Comparison of ENCODE assay signal across 2 cellular contexts in the genomic region with DNA sequence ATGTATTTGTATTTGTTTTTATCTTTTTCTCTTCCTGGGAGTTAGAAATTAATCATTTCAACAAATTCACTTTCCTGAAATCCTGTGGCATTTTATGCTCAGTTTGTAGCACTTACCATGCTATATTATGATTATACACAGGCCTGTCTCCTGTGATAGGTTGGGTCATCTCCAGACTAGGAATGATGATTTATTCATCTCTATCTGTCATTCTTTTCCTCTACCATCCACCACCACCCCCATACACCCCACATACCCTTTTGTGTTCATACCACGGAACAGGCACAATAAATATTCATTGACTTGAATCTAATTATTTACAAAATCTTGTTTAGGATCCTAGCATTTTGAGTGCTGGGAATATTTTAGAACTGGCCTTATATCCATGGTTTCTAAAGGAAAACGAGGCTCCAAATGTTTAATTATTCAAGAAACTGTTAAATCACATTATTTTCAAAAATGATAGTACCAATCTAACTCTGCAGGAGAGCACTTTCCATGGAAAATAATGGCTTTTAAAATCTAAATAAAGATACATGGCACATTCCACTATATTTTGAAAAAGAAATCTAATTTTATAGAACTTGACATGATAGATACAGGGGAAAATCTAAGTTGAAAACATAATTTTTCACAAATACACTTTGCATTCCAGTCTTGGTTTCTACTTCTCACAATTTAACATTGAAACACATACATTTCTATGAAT.
A peak's percentile ranks its signal among the peaks of the same experiment; 100 is the strongest.
TF ChIP-seq lines count a peak whose summit lies in the region.

No MANE protein-coding gene starts in this region.

TF ChIP-seq in SK-N-SH, 30 proteins besides CTCF, POLR2A, EP300 and RAD21:
- TF ChIP-seq, protein P1, sequence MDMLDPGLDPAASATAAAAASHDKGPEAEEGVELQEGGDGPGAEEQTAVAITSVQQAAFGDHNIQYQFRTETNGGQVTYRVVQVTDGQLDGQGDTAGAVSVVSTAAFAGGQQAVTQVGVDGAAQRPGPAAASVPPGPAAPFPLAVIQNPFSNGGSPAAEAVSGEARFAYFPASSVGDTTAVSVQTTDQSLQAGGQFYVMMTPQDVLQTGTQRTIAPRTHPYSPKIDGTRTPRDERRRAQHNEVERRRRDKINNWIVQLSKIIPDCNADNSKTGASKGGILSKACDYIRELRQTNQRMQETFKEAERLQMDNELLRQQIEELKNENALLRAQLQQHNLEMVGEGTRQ (IDR thresholded peaks at IDR 0.05; ENCODE audit: borderline replicate concordance, low read depth, low read length) = no peak
- TF ChIP-seq, protein P2, sequence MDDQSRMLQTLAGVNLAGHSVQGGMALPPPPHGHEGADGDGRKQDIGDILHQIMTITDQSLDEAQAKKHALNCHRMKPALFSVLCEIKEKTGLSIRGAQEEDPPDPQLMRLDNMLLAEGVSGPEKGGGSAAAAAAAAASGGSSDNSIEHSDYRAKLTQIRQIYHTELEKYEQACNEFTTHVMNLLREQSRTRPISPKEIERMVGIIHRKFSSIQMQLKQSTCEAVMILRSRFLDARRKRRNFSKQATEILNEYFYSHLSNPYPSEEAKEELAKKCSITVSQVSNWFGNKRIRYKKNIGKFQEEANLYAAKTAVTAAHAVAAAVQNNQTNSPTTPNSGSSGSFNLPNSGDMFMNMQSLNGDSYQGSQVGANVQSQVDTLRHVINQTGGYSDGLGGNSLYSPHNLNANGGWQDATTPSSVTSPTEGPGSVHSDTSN (IDR thresholded peaks at IDR 0.05) = 0 out of 2 replicates have a peak, but pooled peaks have one; percentile 4

TF ChIP-seq in neural cell, 6 proteins besides CTCF, POLR2A, EP300 and RAD21:
- TF ChIP-seq SMC3 (conservative IDR thresholded peaks at IDR 0.05; ENCODE audit: poor library complexity) (no peak), REST (IDR thresholded peaks at IDR 0.05; ENCODE audit: borderline replicate concordance) (no peak), POLR2AphosphoS5 (IDR thresholded peaks at IDR 0.05) (no peak), EZH2 (IDR thresholded peaks at IDR 0.05; ENCODE audit: borderline replicate concordance, insufficient read depth, low read length, poor library complexity, severe bottlenecking) (no peak), MXI1 (conservative IDR thresholded peaks at IDR 0.05; ENCODE audit: poor library complexity, severe bottlenecking) (no peak), TAF1 (IDR thresholded peaks at IDR 0.05; ENCODE audit: low read depth) (no peak)
TF ChIP-seq in neural cell: peak in this region for 0.
